Comparison of ENCODE assay signal across 8 cellular contexts in the genomic region with DNA sequence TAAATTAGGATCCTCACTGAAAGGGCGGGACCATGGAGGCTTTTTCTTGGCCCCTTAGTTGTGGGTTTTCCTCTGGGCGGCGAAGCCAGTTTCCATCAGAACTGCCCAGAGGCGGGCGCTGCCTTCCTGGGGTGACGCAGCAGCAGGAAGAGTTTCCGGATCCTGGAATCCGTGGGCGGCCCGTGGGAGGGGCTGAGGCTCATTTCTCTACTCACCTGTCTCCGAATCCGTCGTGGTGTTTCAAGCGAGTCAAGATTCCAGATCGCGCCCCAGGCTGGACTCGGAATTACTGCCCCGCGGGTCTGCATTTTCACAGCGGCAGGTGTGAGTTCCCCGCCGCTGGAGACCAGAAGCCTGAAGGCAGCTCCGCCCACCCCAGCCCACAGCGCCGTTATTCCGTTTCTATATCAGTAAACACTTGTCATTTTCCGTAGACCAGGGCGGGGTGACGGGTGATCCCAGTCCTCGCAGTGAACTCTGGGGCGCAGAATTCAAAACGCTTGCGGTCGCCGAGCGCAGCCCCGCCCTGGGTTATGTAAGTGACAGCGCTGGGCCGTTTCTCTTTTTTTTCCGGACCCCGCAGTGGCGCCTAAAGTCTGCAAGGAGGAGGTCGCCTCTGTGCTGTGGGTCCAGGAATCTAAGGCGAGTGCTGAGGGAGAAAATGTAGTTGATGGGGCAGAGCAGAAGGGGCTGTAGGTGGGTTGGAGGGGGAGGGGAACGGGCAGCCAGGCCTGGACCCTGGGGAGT. TPM values are rescaled to one million over a fixed set of nuclear protein-coding genes. Genes with fewer than 3 reads are reported as not detected.
DNase-seq lines count a peak whose midpoint lies in the region; ATAC-seq and TF ChIP-seq lines count a peak whose summit lies in the region.

No MANE protein-coding gene starts in this region.

- H3K36me3 Mint-ChIP-seq in CD8-positive, alpha-beta T cell, result peaks cover 43% of the 10 kb centered on the region
- H3K36me3 Mint-ChIP-seq in activated CD8-positive, alpha-beta memory T cell treated with anti-CD3 and anti-CD28 coated beads, Interleukin-2, amount 10 ng/mL, durations not matched to agents 7 days and 5 days, result peaks cover 39% of the 10 kb centered on the region
- peaks cover 5% of the 10 kb centered on the region for H3K36me3 Mint-ChIP-seq in mesothelial cell of epicardium

- H3K9ac ChIP-seq in endocrine pancreas (ENCODE audit: control insufficient read depth, insufficient read depth, low read length), result peak overlapping the region; percentile 69

- TF ChIP-seq CTCF in CD8-positive, alpha-beta T cell (IDR thresholded peaks at IDR 0.05), result no peak
- TF ChIP-seq CTCF in mesothelial cell of epicardium (IDR thresholded peaks at IDR 0.05; ENCODE audit: unreplicated experiment), result no peak

- no peaks in the 10 kb centered on the region for H3K9me3 ChIP-seq in CD8-positive, alpha-beta T cell (ENCODE audit: low read length)
- H3K9me3 ChIP-seq in endocrine pancreas (ENCODE audit: control insufficient read depth, low read length), result no peaks in the 10 kb centered on the region

- H3K27ac ChIP-seq in CD8-positive, alpha-beta T cell (ENCODE audit: low read depth, low read length), result peak overlapping the region; percentile 98

- peak overlapping the region; percentile 83 for H3K4me3 Mint-ChIP-seq in CD8-positive, alpha-beta T cell
- peak overlapping the region; percentile 75 for H3K4me3 Mint-ChIP-seq in activated CD8-positive, alpha-beta memory T cell treated with anti-CD3 and anti-CD28 coated beads, Interleukin-2, amount 10 ng/mL, durations not matched to agents 7 days and 5 days
- H3K4me3 Mint-ChIP-seq in mesothelial cell of epicardium, result peak overlapping the region; percentile 80

- peaks cover 2% of the 10 kb centered on the region for H3K9me3 Mint-ChIP-seq in CD8-positive, alpha-beta T cell
- H3K9me3 Mint-ChIP-seq in activated CD8-positive, alpha-beta memory T cell treated with anti-CD3 and anti-CD28 coated beads, Interleukin-2, amount 10 ng/mL, durations not matched to agents 7 days and 5 days (ENCODE audit: low read depth), result peaks cover 2% of the 10 kb centered on the region
- peaks cover 4% of the 10 kb centered on the region for H3K9me3 Mint-ChIP-seq in mesothelial cell of epicardium

- H3K27me3 Mint-ChIP-seq in CD8-positive, alpha-beta T cell (ENCODE audit: low read depth), result no peaks in the 10 kb centered on the region
- no peaks in the 10 kb centered on the region for H3K27me3 Mint-ChIP-seq in activated CD8-positive, alpha-beta memory T cell treated with anti-CD3 and anti-CD28 coated beads, Interleukin-2, amount 10 ng/mL, durations not matched to agents 7 days and 5 days
- H3K27me3 Mint-ChIP-seq in mesothelial cell of epicardium (ENCODE audit: low read depth), result no peaks in the 10 kb centered on the region

- peaks cover 3% of the 10 kb centered on the region for H3K36me3 ChIP-seq in CD8-positive, alpha-beta T cell (ENCODE audit: insufficient read depth, low read length)
- H3K36me3 ChIP-seq in endocrine pancreas (ENCODE audit: control insufficient read depth, insufficient read depth, low read length), result no peaks in the 10 kb centered on the region

- H3K4me1 ChIP-seq in CD8-positive, alpha-beta T cell (ENCODE audit: insufficient read depth, low read length), result peaks cover 43% of the 10 kb centered on the region
- no peaks in the 10 kb centered on the region for H3K4me1 ChIP-seq in endocrine pancreas (ENCODE audit: control insufficient read depth, insufficient read depth, low read length)

- peak overlapping the region; percentile 79 for H3K4me3 ChIP-seq in CD8-positive, alpha-beta T cell (ENCODE audit: low read depth, low read length)
- peak overlapping the region; percentile 30 for H3K4me3 ChIP-seq in endocrine pancreas (ENCODE audit: control insufficient read depth, insufficient read depth, low read length)

- peak; percentile 88 to 98 (median 93) for DNase-seq in CD8-positive, alpha-beta T cell
- DNase-seq in HT1080 (ENCODE audit: low read depth) (peak; percentile 88), NOMO-1 treated with dmso at 0.1 percent for 144 hours (lab: John Stamatoyannopoulos, UW; ENCODE audit: unreplicated experiment) (peak; percentile 91), mesothelial cell of epicardium (ENCODE audit: low spot score in 2 of 2, unreplicated experiment in 2 of 2) (peak; percentile 51 to 80)
- peak; percentile 98 for DNase-seq in activated CD8-positive, alpha-beta memory T cell treated with anti-CD3 and anti-CD28 coated beads, Interleukin-2, amount 10 ng/mL, durations not matched to agents 7 days and 5 days
- peak; percentile 84 to 92 for DNase-seq in stimulated activated CD8-positive, alpha-beta memory T cell treated with anti-CD3 and anti-CD28 coated beads, Interleukin-15, amount 100 ng/mL, for 4 hours (ENCODE audit: low read depth in 2 of 2)

- no peaks in the 10 kb centered on the region for H3K27me3 ChIP-seq in CD8-positive, alpha-beta T cell (ENCODE audit: insufficient read depth, low read length)
- H3K27me3 ChIP-seq in endocrine pancreas (ENCODE audit: control insufficient read depth, insufficient read depth, low read length), result no peaks in the 10 kb centered on the region

- H3K4me1 Mint-ChIP-seq in CD8-positive, alpha-beta T cell (ENCODE audit: low read depth), result peaks cover 62% of the 10 kb centered on the region
- peaks cover 50% of the 10 kb centered on the region for H3K4me1 Mint-ChIP-seq in activated CD8-positive, alpha-beta memory T cell treated with anti-CD3 and anti-CD28 coated beads, Interleukin-2, amount 10 ng/mL, durations not matched to agents 7 days and 5 days
- peaks cover 10% of the 10 kb centered on the region for H3K4me1 Mint-ChIP-seq in mesothelial cell of epicardium

- CTCF ChIA-PET in CD8-positive, alpha-beta T cell (lab: Charles Lee), result interaction anchor here (1.0 to 3.7 kb wide), 11 partner anchors 10 to 177 kb away, joined by 3 to 43 read pairs (median 5); no protein-coding TSS in a partner anchor
- CTCF ChIA-PET in activated CD8-positive, alpha-beta memory T cell treated with anti-CD3 and anti-CD28 coated beads, Interleukin-2, amount 10 ng/mL, durations not matched to agents 7 days and 5 days (lab: Charles Lee), result interaction anchor here (1.3 to 3.4 kb wide), 8 partner anchors 12 to 201 kb away, joined by 3 to 63 read pairs (median 5); a partner anchor contains a TSS

- H3K27ac Mint-ChIP-seq in CD8-positive, alpha-beta T cell, result peak overlapping the region; percentile 100
- peak overlapping the region; percentile 99 for H3K27ac Mint-ChIP-seq in activated CD8-positive, alpha-beta memory T cell treated with anti-CD3 and anti-CD28 coated beads, Interleukin-2, amount 10 ng/mL, durations not matched to agents 7 days and 5 days
- peak overlapping the region; percentile 78 for H3K27ac Mint-ChIP-seq in mesothelial cell of epicardium

- ATAC-seq in CD8-positive, alpha-beta T cell, result peak; percentile 80
- peak; percentile 59 for ATAC-seq in GM21360 (IDR thresholded peaks at IDR 0.05; ENCODE audit: unreplicated experiment)
- ATAC-seq in activated CD8-positive, alpha-beta memory T cell treated with anti-CD3 and anti-CD28 coated beads, Interleukin-2, amount 10 ng/mL, durations not matched to agents 7 days and 5 days, result peak; percentile 78

- POLR2A ChIA-PET in CD8-positive, alpha-beta T cell (lab: Charles Lee), result interaction anchor here (0.6 to 3.5 kb wide), 28 partner anchors 9 to 1774 kb away, joined by 3 to 55 read pairs (median 5); a partner anchor contains a TSS

- intact Hi-C loops in CD8-positive, alpha-beta T cell (cut with DNase I, micrococcal nuclease), result loop anchor here (1.0 to 5.0 kb wide), 9 partner anchors 39 to 640 kb away; a partner anchor contains a TSS

RNA-seq across cellular contexts. Expression of a gene that starts 27.2 kb away (rescaled TPM):
- not detected for total RNA-seq in CD8-positive, alpha-beta T cell
- not detected in 2 replicates for total RNA-seq in HT1080 (2014; rRNA removed; shearing (Covaris generic))
- 0.19 TPM in 1 of 2 replicates, not detected in the other for polyA plus RNA-seq in HT1080 (2015; cell fraction: cytosol; rRNA removed)
- 0.12 and 0.96 TPM in 2 replicates for polyA plus RNA-seq in HT1080 (2015; cell fraction: nucleus; rRNA removed)
- total RNA-seq in activated CD8-positive, alpha-beta memory T cell treated with anti-CD3 and anti-CD28 coated beads, Interleukin-2, amount 10 ng/mL, durations not matched to agents 7 days and 5 days, result not detected
- 0.24 to 0.47 TPM in 2 of 3 replicates, not detected in the other for total RNA-seq in mesothelial cell of epicardium

RNA-seq across cellular contexts. Expression of a gene that starts 39.3 kb away (rescaled TPM):
- total RNA-seq in CD8-positive, alpha-beta T cell, result 1 to 10 TPM; 2.6 to 2.9 TPM
- total RNA-seq in HT1080 (2014; rRNA removed; shearing (Covaris generic)), result 91.0 and 101 TPM in 2 replicates
- 34.8 and 36.8 TPM in 2 replicates for polyA plus RNA-seq in HT1080 (2015; cell fraction: cytosol; rRNA removed)
- polyA plus RNA-seq in HT1080 (2015; cell fraction: nucleus; rRNA removed), result 26.7 and 30.3 TPM in 2 replicates
- total RNA-seq in activated CD8-positive, alpha-beta memory T cell treated with anti-CD3 and anti-CD28 coated beads, Interleukin-2, amount 10 ng/mL, durations not matched to agents 7 days and 5 days, result 100 to 1,000 TPM; 100 to 106 TPM
- total RNA-seq in mesothelial cell of epicardium, result 7.7 to 8.5 TPM (median 7.8 TPM) in 3 replicates

RNA-seq across cellular contexts. Expression of a gene that starts 40.1 kb away (rescaled TPM):
- total RNA-seq in CD8-positive, alpha-beta T cell, result 1 to 10 TPM; 7.5 to 8.0 TPM
- 22.1 and 29.2 TPM in 2 replicates for total RNA-seq in HT1080 (2014; rRNA removed; shearing (Covaris generic))
- 16.1 and 17.3 TPM in 2 replicates for polyA plus RNA-seq in HT1080 (2015; cell fraction: cytosol; rRNA removed)
- 39.0 and 49.9 TPM in 2 replicates for polyA plus RNA-seq in HT1080 (2015; cell fraction: nucleus; rRNA removed)
- total RNA-seq in activated CD8-positive, alpha-beta memory T cell treated with anti-CD3 and anti-CD28 coated beads, Interleukin-2, amount 10 ng/mL, durations not matched to agents 7 days and 5 days, result 10 to 100 TPM; 48.3 to 57.9 TPM
- 33.9 to 36.6 TPM (median 34.5 TPM) in 3 replicates for total RNA-seq in mesothelial cell of epicardium

RNA-seq across cellular contexts. Expression of a gene that starts 58.9 kb away (rescaled TPM):
- not detected for total RNA-seq in CD8-positive, alpha-beta T cell
- total RNA-seq in HT1080 (2014; rRNA removed; shearing (Covaris generic)), result not detected in 2 replicates
- 0.31 TPM in 1 of 2 replicates, not detected in the other for polyA plus RNA-seq in HT1080 (2015; cell fraction: cytosol; rRNA removed)
- polyA plus RNA-seq in HT1080 (2015; cell fraction: nucleus; rRNA removed), result 0.31 TPM in 1 of 2 replicates, not detected in the other
- total RNA-seq in activated CD8-positive, alpha-beta memory T cell treated with anti-CD3 and anti-CD28 coated beads, Interleukin-2, amount 10 ng/mL, durations not matched to agents 7 days and 5 days, result not detected
- not detected in 3 replicates for total RNA-seq in mesothelial cell of epicardium

Comparison
In these comparisons a context has a peak if more than half of its experiments do, and no peak if none do; other contexts are left out.
1. Peak in every context shown above with its lines: DNase-seq, ATAC-seq, H3K4me3 ChIP-seq and H3K27ac ChIP-seq.